Comparison of ENCODE assay signal across 8 cellular contexts in genomic region chr22:18024276-18024939, GRCh38. TPM values are rescaled to one million over a fixed set of nuclear protein-coding genes. Genes with fewer than 3 reads are reported as not detected.
DNase-seq lines count a peak whose midpoint lies in the region; ATAC-seq and TF ChIP-seq lines count a peak whose summit lies in the region.

MICAL3 (minus strand) TSS chr22:18024561; CDS start chr22:17906812, 117,749 bp downstream.

- H3K27ac Mint-ChIP-seq in neural progenitor cell, result no peak within 1 kb of the TSS

- peak within 1 kb of the TSS; percentile 88 for H3K4me3 Mint-ChIP-seq in neural progenitor cell

- peak within 1 kb of the TSS; percentile 100 for H3K4me2 ChIP-seq in neural progenitor cell

- TF ChIP-seq EP300 in gastroesophageal sphincter (IDR thresholded peaks at IDR 0.05), result no peak
- no peak for TF ChIP-seq EP300 in suprapubic skin (IDR thresholded peaks at IDR 0.05)

- TF ChIP-seq POLR2A in gastroesophageal sphincter (IDR thresholded peaks at IDR 0.05) (peak; percentile 36 to 44), suprapubic skin (IDR thresholded peaks at IDR 0.05) (no peak)

- peak within 1 kb of the TSS; percentile 77 to 92 for H3K4me3 ChIP-seq in gastroesophageal sphincter
- H3K4me3 ChIP-seq in neural progenitor cell, result peak within 1 kb of the TSS; percentile 76
- peak within 1 kb of the TSS; percentile 66 for H3K4me3 ChIP-seq in suprapubic skin

- no peaks in the 10 kb centered on the region for H3K9me3 Mint-ChIP-seq in neural progenitor cell

- DNase-seq in EL (peak; percentile 77), HT1080 (ENCODE audit: low read depth) (peak; percentile 61), SK-MEL-5 (ENCODE audit: low read depth, low spot score) (peak; percentile 72), neural progenitor cell (ENCODE audit: low spot score) (peak; percentile 82), suprapubic skin (ENCODE audit: low spot score in 2 of 2) (peak in 1 of 2 donors; percentile 41)
- DNase-seq in activated naive CD4-positive, alpha-beta T cell treated with anti-CD3 and anti-CD28 coated beads, Interleukin-2, amount 50 U/mL, for 16 hours, result peak; percentile 72

- H3K4me1 ChIP-seq in gastroesophageal sphincter (peaks cover 4 to 40% (median 4%) of the 10 kb centered on the region in 3 donors), neural progenitor cell (peaks cover 7% of the 10 kb centered on the region), suprapubic skin (peaks cover 31% of the 10 kb centered on the region)

- no peaks in the 10 kb centered on the region for H3K79me2 ChIP-seq in neural progenitor cell (ENCODE audit: low read depth)

- H3K27me3 ChIP-seq in gastroesophageal sphincter (no peaks in the 10 kb centered on the region), neural progenitor cell (peaks cover 84% of the 10 kb centered on the region), suprapubic skin (no peaks in the 10 kb centered on the region)

- H4K20me1 ChIP-seq in neural progenitor cell (ENCODE audit: low read depth), result peaks cover 15% of the 10 kb centered on the region

- TF ChIP-seq CTCF in gastroesophageal sphincter (IDR thresholded peaks at IDR 0.05) (peak; percentile 33 to 76 (median 74)), neural progenitor cell (IDR thresholded peaks at IDR 0.05) (peak; percentile 58), suprapubic skin (IDR thresholded peaks at IDR 0.05) (peak; percentile 38 to 77)

- no peak within 1 kb of the TSS for H3K9ac ChIP-seq in neural progenitor cell

- H2AFZ ChIP-seq in neural progenitor cell (replicated peaks), result peak within 1 kb of the TSS; percentile 98

- peaks cover 12% of the 10 kb centered on the region for H3F3A ChIP-seq in neural progenitor cell (ENCODE audit: low read depth)

- peaks cover 18% of the 10 kb centered on the region for H3K4me1 Mint-ChIP-seq in neural progenitor cell

- 3% methylated on average over 24 of the region's 56 CpGs; no CpG with 5 or more reads in 1 of the 2 donors for WGBS in gastroesophageal sphincter (ENCODE audit: low coverage in 1 of 2), 2 donors
- 3% methylated on average over 41 of the region's 56 CpGs for WGBS in suprapubic skin

- no peaks in the 10 kb centered on the region for H3K36me3 Mint-ChIP-seq in neural progenitor cell

- ATAC-seq in gastroesophageal sphincter (peak; percentile 87), GM18867 (IDR thresholded peaks at IDR 0.05; ENCODE audit: unreplicated experiment) (no peak)

- peak within 1 kb of the TSS; percentile 88 to 93 (median 92) for H3K27ac ChIP-seq in gastroesophageal sphincter
- no peak within 1 kb of the TSS for H3K27ac ChIP-seq in neural progenitor cell
- H3K27ac ChIP-seq in suprapubic skin, result peak within 1 kb of the TSS; percentile 81

- H3K9me3 ChIP-seq in gastroesophageal sphincter, result no peaks in the 10 kb centered on the region
- H3K9me3 ChIP-seq in neural progenitor cell (ENCODE audit: low read depth), result no peaks in the 10 kb centered on the region
- H3K9me3 ChIP-seq in suprapubic skin, result no peaks in the 10 kb centered on the region

- H3K36me3 ChIP-seq in gastroesophageal sphincter, result no peaks in the 10 kb centered on the region
- no peaks in the 10 kb centered on the region for H3K36me3 ChIP-seq in neural progenitor cell
- H3K36me3 ChIP-seq in suprapubic skin, result no peaks in the 10 kb centered on the region

- H3K27me3 Mint-ChIP-seq in neural progenitor cell (ENCODE audit: insufficient read depth, low read depth), result peaks cover 55% of the 10 kb centered on the region

- in situ Hi-C loops in SK-MEL-5 (cut with HindIII; ENCODE audit: low pct_unique_long_range_greater_than_20kb, low sequenced_read_pairs), result no loop called here

RNA-seq across cellular contexts. Expression of gene MICAL3, which starts in this region (rescaled TPM):
- total RNA-seq in HT1080 (2014; rRNA removed; shearing (Covaris generic)), result 15.3 and 29.2 TPM in 2 replicates
- 12.5 and 18.1 TPM in 2 replicates for polyA plus RNA-seq in HT1080 (2015; cell fraction: cytosol; rRNA removed)
- 72.7 and 93.2 TPM in 2 replicates for polyA plus RNA-seq in HT1080 (2015; cell fraction: nucleus; rRNA removed)
- total RNA-seq in SK-MEL-5 (2014; rRNA removed; shearing (Covaris generic)), result 36.6 and 68.3 TPM in 2 replicates
- polyA plus RNA-seq in SK-MEL-5 (2015; cell fraction: cytosol; rRNA removed), result 96.4 and 116 TPM in 2 replicates
- 184 and 238 TPM in 2 replicates for polyA plus RNA-seq in SK-MEL-5 (2015; cell fraction: nucleus; rRNA removed)
- total RNA-seq in gastroesophageal sphincter (100 to 1,000 TPM in 1 of 4 donors, 10 to 100 TPM in 3; 37.3 to 120 (median 51.5) TPM), neural progenitor cell (ENCODE audit: low replicate concordance) (32.7 and 33.6 TPM in 2 replicates), suprapubic skin (10 to 100 TPM; 30.4 to 57.1 (median 37.7) TPM)

Comparison
In these comparisons a context has a peak if more than half of its experiments do, and no peak if none do; other contexts are left out.
1. POLR2A ChIP-seq: peak in gastroesophageal sphincter (2 of 2); none in suprapubic skin (0 of 2).
2. Peak in every context shown above with its lines, with median percentiles within 50 percentile points of each other: H3K4me3 ChIP-seq and CTCF ChIP-seq.